ENCODE assay signal across 8 cellular contexts in genomic region chr12:57087689-57088441, GRCh38. TPM values are rescaled to one million over a fixed set of nuclear protein-coding genes. Genes with fewer than 3 reads are reported as not detected.
DNase-seq lines count a peak whose midpoint lies in the region; ATAC-seq and TF ChIP-seq lines count a peak whose summit lies in the region.

No MANE protein-coding gene starts in this region.

- H3K79me2 ChIP-seq in parathyroid adenoma = peaks cover 15% of the 10 kb centered on the region

- peak; percentile 28 for ATAC-seq in GM21390 (IDR thresholded peaks at IDR 0.05; ENCODE audit: unreplicated experiment)
- ATAC-seq in upper lobe of right lung = peak; percentile 65

- H2AFZ ChIP-seq in parathyroid adenoma = peak overlapping the region; percentile 85

- in situ Hi-C loops in SK-MEL-5 (cut with HindIII; ENCODE audit: low pct_unique_long_range_greater_than_20kb, low sequenced_read_pairs) = no loop called here

- intact Hi-C loops in head of caudate nucleus (cut with DNase I) (no loop called here), upper lobe of right lung (cut with DNase I) (no loop called here)

- H3K9me3 ChIP-seq in HUES48 (ENCODE audit: control insufficient read depth, insufficient read depth, low read length) (no peaks in the 10 kb centered on the region), parathyroid adenoma (ENCODE audit: control insufficient read depth, low read length) (no peaks in the 10 kb centered on the region), upper lobe of right lung (no peaks in the 10 kb centered on the region)

- H3K27me3 ChIP-seq in HUES48 (ENCODE audit: control insufficient read depth, insufficient read depth, low read length) (no peaks in the 10 kb centered on the region), parathyroid adenoma (ENCODE audit: control insufficient read depth, insufficient read depth, low read length) (no peaks in the 10 kb centered on the region), upper lobe of right lung (no peaks in the 10 kb centered on the region)

- peaks cover 13% of the 10 kb centered on the region for H3K36me3 ChIP-seq in HUES48 (ENCODE audit: control insufficient read depth, insufficient read depth, low read length)
- H3K36me3 ChIP-seq in parathyroid adenoma (ENCODE audit: control insufficient read depth, insufficient read depth, low read length) = no peaks in the 10 kb centered on the region
- peaks cover 21% of the 10 kb centered on the region for H3K36me3 ChIP-seq in upper lobe of right lung

- DNase-seq in DMS 273 treated with DMSO at 0.1 percent for 48 hours (lab: John Stamatoyannopoulos, UW) = peak; percentile 80
- peak; percentile 93 for DNase-seq in SK-MEL-5 (ENCODE audit: low read depth, low spot score)
- DNase-seq in activated naive CD4-positive, alpha-beta T cell treated with anti-CD3 and anti-CD28 coated beads, Interleukin-2, amount 50 U/mL, for 16 hours = peak; percentile 85
- DNase-seq in head of caudate nucleus = peak in 38 of 42 donors; percentile 27 to 81 (median 56)
- DNase-seq in upper lobe of right lung = peak; percentile 97

- TF ChIP-seq CTCF in parathyroid adenoma (IDR thresholded peaks at IDR 0.05) (no peak), upper lobe of right lung (IDR thresholded peaks at IDR 0.05) (no peak)

- H3K9ac ChIP-seq in HUES48 (ENCODE audit: low read depth, low read length) (peak overlapping the region; percentile 55), parathyroid adenoma (peak overlapping the region; percentile 24)

- H3K4me3 ChIP-seq in HUES48 (ENCODE audit: low read depth, low read length) = peak overlapping the region; percentile 76
- H3K4me3 ChIP-seq in parathyroid adenoma (ENCODE audit: low read depth, low read length) = peak overlapping the region; percentile 83
- H3K4me3 ChIP-seq in upper lobe of right lung = peak overlapping the region; percentile 63

- H3K4me1 ChIP-seq in HUES48 (ENCODE audit: control insufficient read depth, insufficient read depth, low read length) (peaks cover 9% of the 10 kb centered on the region), parathyroid adenoma (peaks cover 31% of the 10 kb centered on the region), upper lobe of right lung (peaks cover 32% of the 10 kb centered on the region)

- H3K27ac ChIP-seq in HUES48 (ENCODE audit: low read depth, low read length) (peak overlapping the region; percentile 99), parathyroid adenoma (peak overlapping the region; percentile 99), upper lobe of right lung (peak overlapping the region; percentile 99)

- peak overlapping the region; percentile 64 for H3K4me2 ChIP-seq in parathyroid adenoma (ENCODE audit: low read length)

RNA-seq across cellular contexts. Expression of gene NAB2, which starts 1.0 kb away (rescaled TPM):
- total RNA-seq in SK-MEL-5 (2014; rRNA removed; shearing (Covaris generic)) = 74.0 and 79.0 TPM in 2 replicates
- 62.1 and 63.5 TPM in 2 replicates for polyA plus RNA-seq in SK-MEL-5 (2015; cell fraction: cytosol; rRNA removed)
- polyA plus RNA-seq in SK-MEL-5 (2015; cell fraction: nucleus; rRNA removed) = 35.8 and 46.9 TPM in 2 replicates
- 37.3 TPM for total RNA-seq in upper lobe of right lung

RNA-seq across cellular contexts. Expression of gene NEMP1, which starts 9.3 kb away (rescaled TPM):
- 30.5 and 30.9 TPM in 2 replicates for total RNA-seq in SK-MEL-5 (2014; rRNA removed; shearing (Covaris generic))
- 23.9 and 29.8 TPM in 2 replicates for polyA plus RNA-seq in SK-MEL-5 (2015; cell fraction: cytosol; rRNA removed)
- polyA plus RNA-seq in SK-MEL-5 (2015; cell fraction: nucleus; rRNA removed) = 47.4 and 57.7 TPM in 2 replicates
- total RNA-seq in upper lobe of right lung = 14.1 TPM

RNA-seq across cellular contexts. Expression of gene STAT6, which starts 23.3 kb away (rescaled TPM):
- 39.6 and 39.7 TPM in 2 replicates for total RNA-seq in SK-MEL-5 (2014; rRNA removed; shearing (Covaris generic))
- 59.1 and 79.1 TPM in 2 replicates for polyA plus RNA-seq in SK-MEL-5 (2015; cell fraction: cytosol; rRNA removed)
- 236 and 242 TPM in 2 replicates for polyA plus RNA-seq in SK-MEL-5 (2015; cell fraction: nucleus; rRNA removed)
- total RNA-seq in upper lobe of right lung = 230 TPM

RNA-seq across cellular contexts. Expression of gene MYO1A, which starts 37.9 kb away (rescaled TPM):
- not detected in 2 replicates for total RNA-seq in SK-MEL-5 (2014; rRNA removed; shearing (Covaris generic))
- polyA plus RNA-seq in SK-MEL-5 (2015; cell fraction: cytosol; rRNA removed) = not detected in 2 replicates
- polyA plus RNA-seq in SK-MEL-5 (2015; cell fraction: nucleus; rRNA removed) = 0.23 TPM in 1 of 2 replicates, not detected in the other
- total RNA-seq in upper lobe of right lung = 1.4 TPM

RNA-seq across cellular contexts. Expression of gene LRP1, which starts 40.4 kb away (rescaled TPM):
- 4.2 and 6.4 TPM in 2 replicates for total RNA-seq in SK-MEL-5 (2014; rRNA removed; shearing (Covaris generic))
- 23.5 and 28.3 TPM in 2 replicates for polyA plus RNA-seq in SK-MEL-5 (2015; cell fraction: cytosol; rRNA removed)
- polyA plus RNA-seq in SK-MEL-5 (2015; cell fraction: nucleus; rRNA removed) = 24.9 and 26.7 TPM in 2 replicates
- 261 TPM for total RNA-seq in upper lobe of right lung

Comparison
In these comparisons a context has a peak if more than half of its experiments do, and no peak if none do; other contexts are left out.
1. Peak in every context shown above with its lines: DNase-seq, ATAC-seq, H3K4me3 ChIP-seq and H3K27ac ChIP-seq.